Comparison of ENCODE assay signal across 1 cellular context in genomic region chr19:49165111-49165750, GRCh38.
TF ChIP-seq lines count a peak whose summit lies in the region.

No MANE protein-coding gene starts in this region.

TF ChIP-seq in HEK293, 187 proteins besides CTCF, POLR2A, EP300 and RAD21 (continued from another document):
- TF ChIP-seq ZNF449 (tag by site-specific recombination; IDR thresholded peaks at IDR 0.05) (no peak), PRDM2 (tag by site-specific recombination; IDR thresholded peaks at IDR 0.05; ENCODE audit: borderline replicate concordance) (no peak), ZNF549 (tag by site-specific recombination; IDR thresholded peaks at IDR 0.05) (no peak), ZBTB1 (tag by site-specific recombination; IDR thresholded peaks at IDR 0.05) (no peak), INSM2 (tag by site-specific recombination; IDR thresholded peaks at IDR 0.05) (no peak), KLF7 (tag by site-specific recombination; IDR thresholded peaks at IDR 0.05; ENCODE audit: borderline replicate concordance) (no peak), GLIS2 (tag by site-specific recombination; IDR thresholded peaks at IDR 0.05) (no peak), SCRT2 (tag by site-specific recombination; IDR thresholded peaks at IDR 0.05) (no peak)
TF ChIP-seq in HEK293: peak in this region for 2.
